Comparison of ENCODE assay signal across 9 cellular contexts in genomic region chr2:73203055-73203681, GRCh38. TPM values are rescaled to one million over a fixed set of nuclear protein-coding genes. Genes with fewer than 3 reads are reported as not detected.
DNase-seq lines count a peak whose midpoint lies in the region; ATAC-seq and TF ChIP-seq lines count a peak whose summit lies in the region.
"Had no signal": no experiment of that assay in that cellular context is flagged by ENCODE, and none has a peak within 500 bp of the region (broad histone marks: within the 10 kb centered on the region; RNA-seq: fewer than 3 reads in every experiment).

No MANE protein-coding gene starts in this region.

- no peak overlapping the region for H3K4me3 ChIP-seq in GM23248
- H3K4me3 ChIP-seq in PC-3 (ENCODE audit: low read length), result peak overlapping the region; percentile 55; the same call in 1 of the 2 replicates
- H3K4me3 ChIP-seq in heart right ventricle, result peak overlapping the region in 8 of 10 donors; percentile 4 to 41 (median 31)
- H3K4me3 ChIP-seq in parathyroid adenoma (ENCODE audit: low read depth, low read length), result peak overlapping the region; percentile 37
- no peak overlapping the region for H3K4me3 ChIP-seq in Karpas-422 (ENCODE audit: low read length)

- BruUV-seq in PC-3 (replicated peaks; lab: Mats Ljungman, UMichigan), result no TSS peak

- no peak for DNase-seq in GM23248
- DNase-seq in PC-3, result no peak
- DNase-seq in heart right ventricle, result no peak
- no peak for DNase-seq in DMS153 treated with DMSO at 0.1 percent for 48 hours (lab: John Stamatoyannopoulos, UW; ENCODE audit: unreplicated experiment)
- DNase-seq in Karpas-422, result no peak
- DNase-seq: NCI-H2171, T-helper 2 cell had no signal

- ATAC-seq in PC-3, result no peak
- ATAC-seq in heart right ventricle, result peak in 3 of 8 donors; percentile 26 to 56 (median 26)
- ATAC-seq in HG03354 (IDR thresholded peaks at IDR 0.05; ENCODE audit: poor library complexity, severe bottlenecking, unreplicated experiment), result no peak

- H3K36me3 ChIP-seq in GM23248 (ENCODE audit: low read depth) (no peaks in the 10 kb centered on the region), PC-3 (ENCODE audit: low read depth, low read length) (no peaks in the 10 kb centered on the region), heart right ventricle (no peaks in the 10 kb centered on the region), parathyroid adenoma (ENCODE audit: control insufficient read depth, insufficient read depth, low read length) (no peaks in the 10 kb centered on the region), Karpas-422 (ENCODE audit: insufficient read depth, low read length) (no peaks in the 10 kb centered on the region)

- H3K9me3 ChIP-seq in GM23248 (ENCODE audit: low read depth) (no peaks in the 10 kb centered on the region), PC-3 (ENCODE audit: low read length) (no peaks in the 10 kb centered on the region), heart right ventricle (no peaks in the 10 kb centered on the region), parathyroid adenoma (ENCODE audit: control insufficient read depth, low read length) (no peaks in the 10 kb centered on the region), Karpas-422 (ENCODE audit: low read length) (no peaks in the 10 kb centered on the region)

- H3K79me2 ChIP-seq in GM23248 (ENCODE audit: insufficient read depth) (no peaks in the 10 kb centered on the region), PC-3 (ENCODE audit: low read length) (no peaks in the 10 kb centered on the region), parathyroid adenoma (no peaks in the 10 kb centered on the region), Karpas-422 (ENCODE audit: low read length) (no peaks in the 10 kb centered on the region)

- intact Hi-C loops in PC-3 (cut with micrococcal nuclease), result no loop called here
- intact Hi-C loops in heart right ventricle (cut with DNase I), result no loop called here

- H3K9ac ChIP-seq in GM23248 (no peak overlapping the region), PC-3 (ENCODE audit: low read length) (no peak overlapping the region), parathyroid adenoma (no peak overlapping the region), Karpas-422 (ENCODE audit: low read length) (no peak overlapping the region)

- H3K4me2 ChIP-seq in GM23248 (ENCODE audit: unreplicated experiment) (no peak overlapping the region), PC-3 (ENCODE audit: low read length) (peak overlapping the region; percentile 81), parathyroid adenoma (ENCODE audit: low read length) (peak overlapping the region; percentile 67), Karpas-422 (ENCODE audit: low read depth, low read length, poor library complexity, severe bottlenecking) (no peak overlapping the region)

- H2AFZ ChIP-seq in GM23248, result peak overlapping the region; percentile 68; the same call in 1 of the 2 replicates
- H2AFZ ChIP-seq in PC-3 (ENCODE audit: low read length), result peak overlapping the region; percentile 70
- H2AFZ ChIP-seq in parathyroid adenoma, result peak overlapping the region; percentile 73
- no peak overlapping the region for H2AFZ ChIP-seq in Karpas-422 (ENCODE audit: low read length)

- no peaks in the 10 kb centered on the region for H3K4me1 ChIP-seq in GM23248 (ENCODE audit: insufficient read depth)
- H3K4me1 ChIP-seq in PC-3 (ENCODE audit: insufficient read depth, low read length), result peaks cover 3% of the 10 kb centered on the region; the same call in 1 of the 2 replicates
- H3K4me1 ChIP-seq in heart right ventricle, result peaks cover 4 to 18% (median 16%) of the 10 kb centered on the region in 9 donors
- H3K4me1 ChIP-seq in parathyroid adenoma, result no peaks in the 10 kb centered on the region
- H3K4me1 ChIP-seq in Karpas-422 (ENCODE audit: low read length), result no peaks in the 10 kb centered on the region

- H3F3A ChIP-seq in GM23248 (ENCODE audit: insufficient read depth) (no peaks in the 10 kb centered on the region), PC-3 (ENCODE audit: low read length, unreplicated experiment) (no peaks in the 10 kb centered on the region)

- H3K27me3 ChIP-seq in GM23248 (replicated peaks; ENCODE audit: insufficient read depth) (peaks cover 67% of the 10 kb centered on the region), PC-3 (ENCODE audit: low read length) (peaks cover 45% of the 10 kb centered on the region), heart right ventricle (peaks cover 31 to 80% (median 73%) of the 10 kb centered on the region in 7 donors), parathyroid adenoma (ENCODE audit: control insufficient read depth, insufficient read depth, low read length) (peaks cover 8% of the 10 kb centered on the region), Karpas-422 (ENCODE audit: low read length) (no peaks in the 10 kb centered on the region)

- no peaks in the 10 kb centered on the region for H4K20me1 ChIP-seq in GM23248 (ENCODE audit: insufficient read depth)
- H4K20me1 ChIP-seq in PC-3 (ENCODE audit: low read length), result no peaks in the 10 kb centered on the region
- no peaks in the 10 kb centered on the region for H4K20me1 ChIP-seq in Karpas-422 (ENCODE audit: insufficient read depth, low read depth, low read length)

- H3K27ac ChIP-seq in GM23248 (no peak overlapping the region), PC-3 (ENCODE audit: low read length) (no peak overlapping the region), heart right ventricle (no peak overlapping the region), parathyroid adenoma (no peak overlapping the region), Karpas-422 (ENCODE audit: low read length) (no peak overlapping the region)

- H3K9me2 ChIP-seq in GM23248 (ENCODE audit: insufficient read depth) (no peaks in the 10 kb centered on the region), PC-3 (replicated peaks; ENCODE audit: low read length) (no peaks in the 10 kb centered on the region), Karpas-422 (replicated peaks; ENCODE audit: insufficient read depth, low read length) (no peaks in the 10 kb centered on the region)

- POLR2A ChIA-PET in PC-3 (lab: Charles Lee; ENCODE audit: unreplicated experiment), result no interaction called here

- no peak for TF ChIP-seq CTCF in PC-3 (conservative IDR thresholded peaks at IDR 0.05; ENCODE audit: low read depth, low read length)
- no peak for TF ChIP-seq CTCF in heart right ventricle (IDR thresholded peaks at IDR 0.05)
- TF ChIP-seq CTCF in parathyroid adenoma (IDR thresholded peaks at IDR 0.05), result no peak

- in situ Hi-C loops in GM23248 (cut with MboI), result no loop called here

- CTCF ChIA-PET in PC-3 (lab: Charles Lee), result no interaction called here

- 6% methylated on average over 41 to 44 of the region's 44 CpGs for WGBS in GM23248 (ENCODE audit: low coverage in 1 of 2, low lambda C conversion rate in 2 of 2, missing lambda C conversion rate in 2 of 2), 2 experiments
- WGBS in heart right ventricle, 2 donors, result 2 to 4% methylated on average over 44 of the region's 44 CpGs

RNA-seq across cellular contexts. Expression of gene NOTO, which starts 0.8 kb away (rescaled TPM):
- total RNA-seq in GM23248 (2014; rRNA removed; shearing (Covaris generic)), result not detected in 2 replicates
- polyA plus RNA-seq in GM23248 (2016; fragmentation: Nextera tagmentation; extraction: Ambion mirVana), result not detected in 2 replicates
- total RNA-seq in PC-3 (2014; rRNA removed), result 0.07 TPM in 1 of 2 replicates, not detected in the other
- total RNA-seq in heart right ventricle, result not detected
- polyA plus RNA-seq in heart right ventricle, result not detected
- total RNA-seq in Karpas-422 (2014; rRNA removed; shearing (Covaris generic); ENCODE audit: low replicate concordance), result not detected in 2 replicates

RNA-seq across cellular contexts. Expression of gene SMYD5, which starts 10.9 kb away (rescaled TPM):
- total RNA-seq in GM23248 (2014; rRNA removed; shearing (Covaris generic)), result 20.1 and 33.0 TPM in 2 replicates
- polyA plus RNA-seq in GM23248 (2016; fragmentation: Nextera tagmentation; extraction: Ambion mirVana) (15.0 and 17.5 TPM in 2 replicates), heart right ventricle (10 to 100 TPM; 17.0 to 17.9 TPM)
- total RNA-seq in PC-3 (2014; rRNA removed) (47.1 and 49.4 TPM in 2 replicates), heart right ventricle (10 to 100 TPM; 13.3 to 22.7 (median 17.5) TPM)
- 35.6 and 48.1 TPM in 2 replicates for total RNA-seq in Karpas-422 (2014; rRNA removed; shearing (Covaris generic); ENCODE audit: low replicate concordance)

RNA-seq across cellular contexts. Expression of gene PRADC1, which starts 29.9 kb away (rescaled TPM):
- 40.7 and 44.3 TPM in 2 replicates for total RNA-seq in GM23248 (2014; rRNA removed; shearing (Covaris generic))
- polyA plus RNA-seq in GM23248 (2016; fragmentation: Nextera tagmentation; extraction: Ambion mirVana) (46.7 and 47.8 TPM in 2 replicates), heart right ventricle (100 to 1,000 TPM; 109 to 221 TPM)
- total RNA-seq in PC-3 (2014; rRNA removed) (62.5 and 65.7 TPM in 2 replicates), heart right ventricle (10 to 100 TPM; 61.2 to 96.5 (median 76.6) TPM)
- total RNA-seq in Karpas-422 (2014; rRNA removed; shearing (Covaris generic); ENCODE audit: low replicate concordance), result 35.4 and 45.3 TPM in 2 replicates

RNA-seq across cellular contexts. Expression of gene CCT7, which starts 30.9 kb away (rescaled TPM):
- 272 and 316 TPM in 2 replicates for total RNA-seq in GM23248 (2014; rRNA removed; shearing (Covaris generic))
- polyA plus RNA-seq in GM23248 (2016; fragmentation: Nextera tagmentation; extraction: Ambion mirVana) (213 and 225 TPM in 2 replicates), heart right ventricle (100 to 1,000 TPM; 209 to 332 TPM)
- total RNA-seq in PC-3 (2014; rRNA removed) (517 and 538 TPM in 2 replicates), heart right ventricle (100 to 1,000 TPM; 162 to 213 (median 177) TPM)
- total RNA-seq in Karpas-422 (2014; rRNA removed; shearing (Covaris generic); ENCODE audit: low replicate concordance), result 482 and 608 TPM in 2 replicates

Comparison
In these comparisons a context has a peak if more than half of its experiments do, and no peak if none do; other contexts are left out.
1. H3K4me2 ChIP-seq: peak in PC-3 (single experiment) and parathyroid adenoma (single experiment); none in GM23248 (single experiment) and Karpas-422 (single experiment).
2. H3K4me3 ChIP-seq: peak in PC-3 (single experiment), heart right ventricle (8 of 10) and parathyroid adenoma (single experiment); none in GM23248 (single experiment) and Karpas-422 (single experiment).